23 cellular contexts compared by ENCODE assay signal in genomic region chr12:69511870-69512269, GRCh38. TPM values are rescaled to one million over a fixed set of nuclear protein-coding genes. Genes with fewer than 3 reads are reported as not detected.
DNase-seq lines count a peak whose midpoint lies in the region; ATAC-seq and TF ChIP-seq lines count a peak whose summit lies in the region.
"Had no signal": no experiment of that assay in that cellular context is flagged by ENCODE, and none has a peak within 500 bp of the region (broad histone marks: within the 10 kb centered on the region; RNA-seq: fewer than 3 reads in every experiment).

No MANE protein-coding gene starts in this region.

- DNase-seq in GM23338 (ENCODE audit: low spot score): no peak
- DNase-seq in NCI-H69 (lab: John Stamatoyannopoulos, UW): peak; percentile 12
- DNase-seq in cerebellum (ENCODE audit: low spot score): peak; percentile 78
- no peak for DNase-seq in GM13976 (ENCODE audit: low spot score)
- DNase-seq in mucosa of descending colon: no peak
- DNase-seq: activated CD4-positive, alpha-beta memory T cell treated with anti-CD3 and anti-CD28 coated beads for 36 hours; activated naive CD8-positive, alpha-beta T cell treated with anti-CD3 and anti-CD28 coated beads, Interleukin-2, amount 10 ng/mL, durations not matched to agents 7 days and 5 days; body of pancreas; CD4-positive, alpha-beta memory T cell; cortex of kidney; DMS53; GF-D8; KBM-7; left colon; NCI-H1694 treated with DMSO at 0.1 percent for 48 hours; NCI-H510A treated with DMSO at 0.1 percent for 48 hours; SK-N-SH; small intestine had no signal

- ATAC-seq in GM23338 (no peak), HG03039 (IDR thresholded peaks at IDR 0.05; ENCODE audit: unreplicated experiment) (no peak), mucosa of descending colon (no peak)
- ATAC-seq: body of pancreas; left colon; stimulated activated memory B cell treated with anti-CD40 and anti-IgM and Interleukin-4, amounts not matched to agents 10 μg/mL and 1 μg/mL and 100 μg/mL, for 72 hours had no signal

- H3K4me2 ChIP-seq in GM23338 (peak overlapping the region; percentile 31; the same call in 1 of the 2 replicates), neural cell (ENCODE audit: low read length) (no peak overlapping the region)
- H3K4me2 ChIP-seq: SK-N-SH had no signal

- no peak overlapping the region for H3K4me3 Mint-ChIP-seq in GM23338
- H3K4me3 Mint-ChIP-seq: activated CD4-positive, alpha-beta memory T cell treated with anti-CD3 and anti-CD28 coated beads for 36 hours; activated naive CD8-positive, alpha-beta T cell treated with anti-CD3 and anti-CD28 coated beads, Interleukin-2, amount 10 ng/mL, durations not matched to agents 7 days and 5 days; stimulated activated memory B cell treated with anti-CD40 and anti-IgM and Interleukin-4, amounts not matched to agents 10 μg/mL and 1 μg/mL and 100 μg/mL, for 72 hours; T-helper 2 cell treated with Interferon-gamma antibody and Interleukin-4, amounts not matched to agents 5 μg/mL and 100 μg/mL, for 36 hours had no signal

- H3K4me3 ChIP-seq in GM23338: no peak overlapping the region
- peak overlapping the region; percentile 34 for H3K4me3 ChIP-seq in neural cell (ENCODE audit: low read length)
- H3K4me3 ChIP-seq in mucosa of descending colon: no peak overlapping the region
- H3K4me3 ChIP-seq: body of pancreas, vagina had no signal

- no peaks in the 10 kb centered on the region for H3K9me2 ChIP-seq in GM23338 (ENCODE audit: insufficient read depth)
- H3K9me2 ChIP-seq in neural cell (ENCODE audit: insufficient read depth, low read length): no peaks in the 10 kb centered on the region
- H3K9me2 ChIP-seq: SK-N-SH had no signal

- H4K20me1 ChIP-seq in GM23338 (replicated peaks; ENCODE audit: insufficient read depth): peaks cover 21% of the 10 kb centered on the region
- H4K20me1 ChIP-seq in neural cell (ENCODE audit: insufficient read depth): no peaks in the 10 kb centered on the region

- H3K4me1 ChIP-seq in GM23338 (ENCODE audit: insufficient read depth): peaks cover 54% of the 10 kb centered on the region
- H3K4me1 ChIP-seq in mucosa of descending colon (ENCODE audit: low read depth): peaks cover 8% of the 10 kb centered on the region

- intact Hi-C loops in mucosa of descending colon (cut with DNase I, micrococcal nuclease): no loop called here

- no peak overlapping the region for H3K27ac Mint-ChIP-seq in GM23338
- H3K27ac Mint-ChIP-seq: activated CD4-positive, alpha-beta memory T cell treated with anti-CD3 and anti-CD28 coated beads for 36 hours; activated naive CD8-positive, alpha-beta T cell treated with anti-CD3 and anti-CD28 coated beads, Interleukin-2, amount 10 ng/mL, durations not matched to agents 7 days and 5 days; stimulated activated memory B cell treated with anti-CD40 and anti-IgM and Interleukin-4, amounts not matched to agents 10 μg/mL and 1 μg/mL and 100 μg/mL, for 72 hours; T-helper 2 cell treated with Interferon-gamma antibody and Interleukin-4, amounts not matched to agents 5 μg/mL and 100 μg/mL, for 36 hours had no signal

- TF ChIP-seq CTCF in GM23338 (conservative IDR thresholded peaks at IDR 0.05; ENCODE audit: low read depth in 2 of 2): no peak
- no peak for TF ChIP-seq CTCF in neural cell (IDR thresholded peaks at IDR 0.05; ENCODE audit: poor library complexity, severe bottlenecking)
- no peak for TF ChIP-seq CTCF in GM13976 (IDR thresholded peaks at IDR 0.05; ENCODE audit: borderline replicate concordance, control extremely low read depth, extremely low read depth, insufficient read depth, missing control alignments)
- no peak for TF ChIP-seq CTCF in mucosa of descending colon (IDR thresholded peaks at IDR 0.05)

- H3K27me3 ChIP-seq in GM23338 (ENCODE audit: insufficient read depth) (no peaks in the 10 kb centered on the region), neural cell (ENCODE audit: insufficient read depth, low read depth, low read length) (no peaks in the 10 kb centered on the region)
- H3K27me3 ChIP-seq: body of pancreas, vagina had no signal

- H3K4me1 Mint-ChIP-seq in GM23338: peaks cover 68% of the 10 kb centered on the region

- peak; percentile 90 for TF ChIP-seq EP300 in neural cell (conservative IDR thresholded peaks at IDR 0.05; ENCODE audit: poor library complexity, severe bottlenecking)

- H3K27ac ChIP-seq in GM23338 (ENCODE audit: low read depth) (no peak overlapping the region), neural cell (ENCODE audit: low read length) (no peak overlapping the region)
- H3K27ac ChIP-seq: body of pancreas, vagina had no signal

- TF ChIP-seq RAD21 in neural cell (conservative IDR thresholded peaks at IDR 0.05): no peak

- in situ Hi-C loops in GM13976 (cut with MboI; ENCODE audit: low sequenced_read_pairs, unreplicated experiment): no loop called here

- no peak overlapping the region for H3K9ac ChIP-seq in neural cell (ENCODE audit: low read length)
- H3K9ac ChIP-seq: SK-N-SH had no signal

- no peaks in the 10 kb centered on the region for H3K36me3 Mint-ChIP-seq in GM23338 (ENCODE audit: low read depth)
- H3K36me3 Mint-ChIP-seq: activated CD4-positive, alpha-beta memory T cell treated with anti-CD3 and anti-CD28 coated beads for 36 hours; CD4-positive, alpha-beta memory T cell; stimulated activated memory B cell treated with anti-CD40 and anti-IgM and Interleukin-4, amounts not matched to agents 10 μg/mL and 1 μg/mL and 100 μg/mL, for 72 hours had no signal

- H3K36me3 ChIP-seq in GM23338 (ENCODE audit: insufficient read depth): no peaks in the 10 kb centered on the region
- H3K36me3 ChIP-seq in neural cell (ENCODE audit: insufficient read depth, low read length): no peaks in the 10 kb centered on the region
- no peaks in the 10 kb centered on the region for H3K36me3 ChIP-seq in mucosa of descending colon (ENCODE audit: low read depth)
- H3K36me3 ChIP-seq: vagina had no signal

- no peaks in the 10 kb centered on the region for H3F3A ChIP-seq in GM23338 (replicated peaks; ENCODE audit: low read depth)
- peaks cover 5% of the 10 kb centered on the region for H3F3A ChIP-seq in neural cell (ENCODE audit: insufficient read depth, low read length, poor library complexity, severe bottlenecking)

- H3K79me2 ChIP-seq in GM23338 (replicated peaks; ENCODE audit: insufficient read depth) (peaks cover 99% of the 10 kb centered on the region), neural cell (replicated peaks; ENCODE audit: insufficient read depth, low read length) (peaks cover 57% of the 10 kb centered on the region)

- no peaks in the 10 kb centered on the region for H3K9me3 ChIP-seq in neural cell (ENCODE audit: low read length)
- H3K9me3 ChIP-seq in mucosa of descending colon: no peaks in the 10 kb centered on the region
- H3K9me3 ChIP-seq: body of pancreas, SK-N-SH, vagina had no signal

- no peaks in the 10 kb centered on the region for H3K9me3 Mint-ChIP-seq in GM23338
- H3K9me3 Mint-ChIP-seq: activated CD4-positive, alpha-beta memory T cell treated with anti-CD3 and anti-CD28 coated beads for 36 hours; stimulated activated memory B cell treated with anti-CD40 and anti-IgM and Interleukin-4, amounts not matched to agents 10 μg/mL and 1 μg/mL and 100 μg/mL, for 72 hours; T-helper 2 cell treated with Interferon-gamma antibody and Interleukin-4, amounts not matched to agents 5 μg/mL and 100 μg/mL, for 36 hours had no signal

- no peak overlapping the region for H2AFZ ChIP-seq in GM23338
- H2AFZ ChIP-seq in neural cell (ENCODE audit: low read depth, low read length): no peak overlapping the region

- H3K27me3 Mint-ChIP-seq in GM23338 (ENCODE audit: insufficient read depth, low read depth, poor library complexity): no peaks in the 10 kb centered on the region
- H3K27me3 Mint-ChIP-seq: activated CD4-positive, alpha-beta memory T cell treated with anti-CD3 and anti-CD28 coated beads for 36 hours; activated naive CD8-positive, alpha-beta T cell treated with anti-CD3 and anti-CD28 coated beads, Interleukin-2, amount 10 ng/mL, durations not matched to agents 7 days and 5 days; CD4-positive, alpha-beta memory T cell; stimulated activated memory B cell treated with anti-CD40 and anti-IgM and Interleukin-4, amounts not matched to agents 10 μg/mL and 1 μg/mL and 100 μg/mL, for 72 hours had no signal

TF ChIP-seq in GM23338, 12 proteins besides CTCF, POLR2A, EP300 and RAD21 (continues in another document):
- TF ChIP-seq ZNF114 (CRISPR knock-in tag; IDR thresholded peaks at IDR 0.05) (no peak), ZNF331 (CRISPR knock-in tag; IDR thresholded peaks at IDR 0.05; ENCODE audit: low read depth) (no peak), ETS1 (IDR thresholded peaks at IDR 0.05) (no peak)

TF ChIP-seq in neural cell, 6 proteins besides CTCF, POLR2A, EP300 and RAD21:
- TF ChIP-seq REST (IDR thresholded peaks at IDR 0.05; ENCODE audit: borderline replicate concordance) (no peak), POLR2AphosphoS5 (IDR thresholded peaks at IDR 0.05) (peak; percentile 57), MXI1 (conservative IDR thresholded peaks at IDR 0.05; ENCODE audit: poor library complexity, severe bottlenecking) (peak; percentile 66)

RNA-seq across cellular contexts. Expression of gene FRS2, which starts 41.7 kb away (rescaled TPM):
- total RNA-seq in GM23338 (2014; rRNA removed; shearing (Covaris generic)): 45.0 and 49.7 TPM in 2 replicates
- polyA plus RNA-seq in GM23338 (2016; fragmentation: Nextera tagmentation; extraction: Ambion mirVana) (29.2 and 34.3 TPM in 2 replicates), neural cell (20.2 and 27.6 TPM in 2 replicates)
- total RNA-seq in cerebellum (78.7 TPM), mucosa of descending colon (10 to 100 TPM; 24.2 to 30.8 (median 30.3) TPM)
- polyA minus RNA-seq in neural cell: 104 and 139 TPM in 2 replicates

Comparison
In these comparisons a context has a peak if more than half of its experiments do, and no peak if none do; other contexts are left out.
1. DNase-seq: peak in NCI-H69 (single experiment) and cerebellum (single experiment); none in GM23338 (single experiment), GM13976 (single experiment) and mucosa of descending colon (0 of 3).